17 cellular contexts compared by ENCODE assay signal in genomic region chr2:242011991-242012764, GRCh38.
DNase-seq lines count a peak whose midpoint lies in the region; ATAC-seq and TF ChIP-seq lines count a peak whose summit lies in the region.
"Had no signal": no experiment of that assay in that cellular context is flagged by ENCODE, and none has a peak within 500 bp of the region (broad histone marks: within the 10 kb centered on the region; RNA-seq: fewer than 3 reads in every experiment).

No MANE protein-coding gene starts in this region.

- H3K27ac Mint-ChIP-seq in CD14-positive monocyte: peak overlapping the region in 6 of 7 donors; percentile 16 to 82 (median 56)
- H3K27ac Mint-ChIP-seq in progenitor cell of endocrine pancreas: peak overlapping the region; percentile 66

- BruUV-seq in PC-9 (replicated peaks; lab: Mats Ljungman, UMichigan): no TSS peak

- CTCF ChIA-PET in PC-9 (lab: Charles Lee): no interaction called here

- H3K9me3 Mint-ChIP-seq in CD14-positive monocyte: peaks cover 0 to 3% (median 0%) of the 10 kb centered on the region in 7 donors
- no peaks in the 10 kb centered on the region for H3K9me3 Mint-ChIP-seq in progenitor cell of endocrine pancreas (ENCODE audit: low read depth)
- H3K9me3 Mint-ChIP-seq: neural crest cell had no signal

- H3K36me3 ChIP-seq in PC-9 (ENCODE audit: low read depth): no peaks in the 10 kb centered on the region
- H3K36me3 ChIP-seq: Peyer's patch had no signal

- no peak for ATAC-seq in HG02870 (IDR thresholded peaks at IDR 0.05; ENCODE audit: unreplicated experiment)
- ATAC-seq in stimulated activated naive CD8-positive, alpha-beta T cell treated with anti-CD3 and anti-CD28 coated beads, Interleukin-15, Interleukin-2, amounts not matched to agents 100 U/mL and 50 U/mL, for 24 hours: no peak
- ATAC-seq: left cardiac atrium had no signal

- DNase-seq in CD14-positive monocyte (ENCODE audit: low spot score): no peak
- DNase-seq in NB4 (ENCODE audit: low read depth): peak; percentile 32
- DNase-seq in coronary artery (ENCODE audit: low spot score): peak; percentile 64
- DNase-seq in progenitor cell of endocrine pancreas (ENCODE audit: low spot score, unreplicated experiment): no peak
- DNase-seq in substantia nigra (lab: John Stamatoyannopoulos, UW): no peak
- DNase-seq in PC-9: no peak
- no peak for DNase-seq in stimulated activated naive CD8-positive, alpha-beta T cell treated with anti-CD3 and anti-CD28 coated beads, Interleukin-15, Interleukin-2, amounts not matched to agents 100 U/mL and 50 U/mL, for 24 hours
- DNase-seq: EL; foreskin fibroblast; Karpas-422; left cardiac atrium; NCI-H1105 treated with DMSO at 0.1 percent for 48 hours; SK-N-SH; stimulated activated CD4-positive, alpha-beta T cell treated with anti-CD3 and anti-CD28 coated beads, Interleukin-4, amount 100 ng/mL, for 4 hours had no signal

- no peak overlapping the region for H3K27ac ChIP-seq in coronary artery
- no peak overlapping the region for H3K27ac ChIP-seq in substantia nigra (ENCODE audit: low read depth, low read length, poor library complexity, severe bottlenecking)
- H3K27ac ChIP-seq in PC-9: no peak overlapping the region
- H3K27ac ChIP-seq: Peyer's patch had no signal

- intact Hi-C loops in CD14-positive monocyte (cut with micrococcal nuclease): no loop called here
- intact Hi-C loops in PC-9 (cut with micrococcal nuclease; ENCODE audit: unreplicated experiment): no loop called here

- no peak overlapping the region for H3K4me3 ChIP-seq in NB4 (ENCODE audit: low read depth, low read length)
- no peak overlapping the region for H3K4me3 ChIP-seq in coronary artery
- H3K4me3 ChIP-seq in PC-9: no peak overlapping the region
- H3K4me3 ChIP-seq: Peyer's patch had no signal

- no peak overlapping the region for H2AFZ ChIP-seq in PC-9

- no peaks in the 10 kb centered on the region for H3K36me3 Mint-ChIP-seq in CD14-positive monocyte
- no peaks in the 10 kb centered on the region for H3K36me3 Mint-ChIP-seq in progenitor cell of endocrine pancreas (ENCODE audit: insufficient read depth)

- H3K4me2 ChIP-seq in PC-9: no peak overlapping the region
- H3K4me2 ChIP-seq: SK-N-SH had no signal

- no peaks in the 10 kb centered on the region for H3K9me2 ChIP-seq in PC-9 (ENCODE audit: insufficient read depth)
- H3K9me2 ChIP-seq: SK-N-SH had no signal

- no peaks in the 10 kb centered on the region for H4K20me1 ChIP-seq in PC-9 (ENCODE audit: insufficient read depth)

- H3K27me3 ChIP-seq in PC-9 (ENCODE audit: insufficient read depth, low read depth): peaks cover 53% of the 10 kb centered on the region
- H3K27me3 ChIP-seq: Peyer's patch had no signal

- H3K4me3 Mint-ChIP-seq in CD14-positive monocyte: peak overlapping the region in 1 of 2 donors; percentile 49
- H3K4me3 Mint-ChIP-seq in progenitor cell of endocrine pancreas (ENCODE audit: low read depth): no peak overlapping the region

- no peak for TF ChIP-seq CTCF in CD14-positive monocyte (IDR thresholded peaks at IDR 0.05)
- no peak for TF ChIP-seq CTCF in NB4 (IDR thresholded peaks at IDR 0.05; ENCODE audit: low read depth, low read length)
- no peak for TF ChIP-seq CTCF in coronary artery (IDR thresholded peaks at IDR 0.05)
- TF ChIP-seq CTCF in progenitor cell of endocrine pancreas (IDR thresholded peaks at IDR 0.05; ENCODE audit: unreplicated experiment): no peak
- no peak for TF ChIP-seq CTCF in PC-9 (conservative IDR thresholded peaks at IDR 0.05)

- peaks cover 8% of the 10 kb centered on the region; the same call in 1 of the 2 replicates for H3F3A ChIP-seq in PC-9 (ENCODE audit: insufficient read depth, low read depth)

- no peak for TF ChIP-seq POLR2A in NB4 (IDR thresholded peaks at IDR 0.05; ENCODE audit: extremely low read depth, insufficient read length)

- no peaks in the 10 kb centered on the region for H3K4me1 ChIP-seq in PC-9 (replicated peaks; ENCODE audit: insufficient read depth)
- H3K4me1 ChIP-seq: Peyer's patch had no signal

- POLR2A ChIA-PET in PC-9 (lab: Charles Lee; ENCODE audit: unreplicated experiment): no interaction called here

- no peaks in the 10 kb centered on the region for H3K9me3 ChIP-seq in PC-9 (ENCODE audit: insufficient read depth, low read depth)
- H3K9me3 ChIP-seq: Peyer's patch, SK-N-SH had no signal

- H3K27me3 Mint-ChIP-seq in CD14-positive monocyte (ENCODE audit: low read depth in 3 of 3) (peaks cover 11 to 29% (median 13%) of the 10 kb centered on the region in 3 donors), progenitor cell of endocrine pancreas (peaks cover 8% of the 10 kb centered on the region)

- H3K4me1 Mint-ChIP-seq in CD14-positive monocyte (peaks cover 19% of the 10 kb centered on the region), progenitor cell of endocrine pancreas (ENCODE audit: low read depth) (no peaks in the 10 kb centered on the region)
- H3K4me1 Mint-ChIP-seq: neural crest cell had no signal

- no peaks in the 10 kb centered on the region for H3K79me2 ChIP-seq in PC-9 (ENCODE audit: low read depth)

Comparison
In these comparisons a context has a peak if more than half of its experiments do, and no peak if none do; other contexts are left out.
1. DNase-seq: peak in NB4 (single experiment) and coronary artery (single experiment); none in CD14-positive monocyte (single experiment), progenitor cell of endocrine pancreas (single experiment), substantia nigra (0 of 49), PC-9 (0 of 2) and stimulated activated naive CD8-positive, alpha-beta T cell treated with anti-CD3 and anti-CD28 coated beads, Interleukin-15, Interleukin-2, amounts not matched to agents 100 U/mL and 50 U/mL, for 24 hours (single experiment).